Comparison of ENCODE assay signal across 8 cellular contexts in genomic region chr19:18418034-18418724, GRCh38. TPM values are rescaled to one million over a fixed set of nuclear protein-coding genes. Genes with fewer than 3 reads are reported as not detected.
DNase-seq lines count a peak whose midpoint lies in the region; ATAC-seq and TF ChIP-seq lines count a peak whose summit lies in the region.

No MANE protein-coding gene starts in this region.

- H3K36me3 ChIP-seq in left lung (no peaks in the 10 kb centered on the region), suprapubic skin (no peaks in the 10 kb centered on the region)

- H3K27me3 ChIP-seq in left lung, result peaks cover 0 to 38% of the 10 kb centered on the region in 2 donors
- no peaks in the 10 kb centered on the region for H3K27me3 ChIP-seq in suprapubic skin

- no peak for ATAC-seq in left lung
- no peak for ATAC-seq in HG02571 (IDR thresholded peaks at IDR 0.05; ENCODE audit: unreplicated experiment)
- ATAC-seq in HG02763 (IDR thresholded peaks at IDR 0.05; ENCODE audit: unreplicated experiment), result no peak
- no peak for ATAC-seq in HG03175 (IDR thresholded peaks at IDR 0.05; ENCODE audit: unreplicated experiment)

- no peak for TF ChIP-seq CTCF in left lung (IDR thresholded peaks at IDR 0.05)
- no peak for TF ChIP-seq CTCF in suprapubic skin (IDR thresholded peaks at IDR 0.05)

- 13 to 19% (median 17%) methylated on average over 39 of the region's 39 CpGs for WGBS in adipose tissue, 3 donors
- WGBS in suprapubic skin, result 6% methylated on average over 12 of the region's 39 CpGs

- TF ChIP-seq POLR2A in suprapubic skin (IDR thresholded peaks at IDR 0.05), result no peak

- H3K27ac ChIP-seq in adipose tissue (ENCODE audit: low read depth, low read length) (peak overlapping the region; percentile 29), left lung (peak overlapping the region; percentile 96 to 98), suprapubic skin (peak overlapping the region; percentile 81)

- intact Hi-C loops in left lung (cut with DNase I), result no loop called here

- no peaks in the 10 kb centered on the region for H3K9me3 ChIP-seq in left lung
- H3K9me3 ChIP-seq in suprapubic skin, result no peaks in the 10 kb centered on the region

- H3K4me3 ChIP-seq in left lung (peak overlapping the region; percentile 58 to 67), suprapubic skin (peak overlapping the region; percentile 68)

- TF ChIP-seq EP300 in suprapubic skin (IDR thresholded peaks at IDR 0.05), result no peak

- peak; percentile 75 for DNase-seq in activated effector memory CD4-positive, alpha-beta T cell treated with anti-CD3 and anti-CD28 coated beads, Interleukin-2, amount 50 U/mL, for 16 hours
- no peak for DNase-seq in activated effector memory CD4-positive, alpha-beta T cell treated with Interleukin-2 at 50 U/mL for 16 hours
- DNase-seq in left lung, result peak; percentile 77 to 86
- peak in 1 of 2 donors; percentile 80 for DNase-seq in suprapubic skin (ENCODE audit: low spot score in 2 of 2)

- H3K4me1 ChIP-seq in left lung (peaks cover 47 to 82% of the 10 kb centered on the region in 2 donors), suprapubic skin (peaks cover 84% of the 10 kb centered on the region)

RNA-seq across cellular contexts. Expression of gene SSBP4, which starts 1.0 kb away (rescaled TPM):
- 10 to 100 TPM; 28.1 to 83.2 (median 72.5) TPM for polyA plus RNA-seq in adipose tissue
- total RNA-seq in left lung (10 to 100 TPM; 49.8 to 79.9 TPM), suprapubic skin (10 to 100 TPM; 18.1 to 30.5 (median 27.4) TPM)

RNA-seq across cellular contexts. Expression of gene ISYNA1, which starts 19.8 kb away (rescaled TPM):
- 10 to 100 TPM; 18.3 to 55.6 (median 24.3) TPM for polyA plus RNA-seq in adipose tissue
- total RNA-seq in left lung, result 10 to 100 TPM; 22.8 to 43.9 TPM
- 10 to 100 TPM in 3 of 4 donors, 1 to 10 TPM in 1; 7.9 to 27.6 (median 21.0) TPM for total RNA-seq in suprapubic skin

RNA-seq across cellular contexts. Expression of gene LRRC25, which starts 20.8 kb away (rescaled TPM):
- 1 to 10 TPM; 1.6 to 9.8 (median 7.1) TPM for polyA plus RNA-seq in adipose tissue
- 10 to 100 TPM; 14.4 to 53.7 TPM for total RNA-seq in left lung
- total RNA-seq in suprapubic skin, result under 1 TPM in 3 of 4 donors, not detected in 1; 0.59 to 0.79 (median 0.73) TPM

RNA-seq across cellular contexts. Expression of gene GDF15, which starts 32.2 kb away (rescaled TPM):
- 100 to 1,000 TPM in 1 of 3 donors, 1 to 10 TPM in 2; 1.8 to 107 (median 3.5) TPM for polyA plus RNA-seq in adipose tissue
- total RNA-seq in left lung (100 to 1,000 TPM in 1 of 2 donors, 10 to 100 TPM in 1; 99.0 to 180 TPM), suprapubic skin (under 1 TPM in 3 of 4 donors, not detected in 1; 0.57 to 0.89 (median 0.86) TPM)

Comparison
In these comparisons a context has a peak if more than half of its experiments do, and no peak if none do; other contexts are left out.
1. H3K27ac ChIP-seq: peak in every context shown above with its lines; median percentile 97 in left lung; 81 in suprapubic skin; 29 in adipose tissue.
2. RNA of gene LRRC25, which starts 20.8 kb away (total RNA-seq): 14.4 to 53.7 TPM in left lung; 0.59 to 0.79 TPM in suprapubic skin; every median in the first group is over 4 times any median in the second.